ENCODE assay signal across 8 cellular contexts in genomic region chr2:143259368-143259958, GRCh38.
A peak's percentile ranks its signal among the peaks of the same experiment; 100 is the strongest.
DNase-seq lines count a peak whose midpoint lies in the region; ATAC-seq and TF ChIP-seq lines count a peak whose summit lies in the region.

No MANE protein-coding gene starts in this region.

- H3K9me3 ChIP-seq in right lobe of liver = no peaks in the 10 kb centered on the region

- WGBS in right lobe of liver (ENCODE audit: insufficient coverage, low coverage, low lambda C conversion rate, missing lambda C conversion rate) = 4% methylated on average over 5 of the region's 5 CpGs

- TF ChIP-seq CTCF in choroid plexus epithelial cell (conservative IDR thresholded peaks at IDR 0.05; ENCODE audit: low read depth, low read length) (peak; percentile 87), right lobe of liver (IDR thresholded peaks at IDR 0.05) (peak; percentile 57 to 83 (median 82))

- peak; percentile 31 for DNase-seq in NK-92 treated with Interleukin-12 subunit alpha and Interleukin-12 subunit beta, amount 100 ng/mL, for 24 hours (lab: John Stamatoyannopoulos, UW)
- DNase-seq in NK-92 (lab: John Stamatoyannopoulos, UW; ENCODE audit: unreplicated experiment) = no peak
- peak; percentile 95 for DNase-seq in NCI-H2227 treated with DMSO at 0.1 percent for 48 hours (lab: John Stamatoyannopoulos, UW)
- DNase-seq in activated CD4-positive, alpha-beta T cell treated with anti-CD3 and anti-CD28 coated beads for 1 hour = peak; percentile 51
- DNase-seq in choroid plexus epithelial cell (ENCODE audit: low read depth) = peak; percentile 87
- peak in 2 of 3 donors; percentile 26 to 53 for DNase-seq in right lobe of liver
- peak; percentile 58 for DNase-seq in stimulated activated CD8-positive, alpha-beta memory T cell treated with anti-CD3 and anti-CD28 coated beads, Interleukin-12 subunit alpha, Interleukin-12 subunit beta, amount 100 ng/mL, for 1 hour (ENCODE audit: low read depth)

- H3K4me3 ChIP-seq in choroid plexus epithelial cell (ENCODE audit: low read depth, low read length) (peak overlapping the region; percentile 15), right lobe of liver (no peak overlapping the region)

- ATAC-seq in HG03066 (IDR thresholded peaks at IDR 0.05; ENCODE audit: low read depth, unreplicated experiment) (peak; percentile 51), right lobe of liver (peak; percentile 86 to 90 (median 87))

- H3K27me3 ChIP-seq in right lobe of liver = no peaks in the 10 kb centered on the region

- TF ChIP-seq POLR2A in right lobe of liver (IDR thresholded peaks at IDR 0.05) = no peak

- H3K36me3 ChIP-seq in right lobe of liver = no peaks in the 10 kb centered on the region

- H3K4me1 ChIP-seq in right lobe of liver = no peaks in the 10 kb centered on the region

- intact Hi-C loops in right lobe of liver (cut with DNase I) = no loop called here

- H3K27ac ChIP-seq in right lobe of liver = no peak overlapping the region
